1 cellular context compared by ENCODE assay signal in the genomic region with DNA sequence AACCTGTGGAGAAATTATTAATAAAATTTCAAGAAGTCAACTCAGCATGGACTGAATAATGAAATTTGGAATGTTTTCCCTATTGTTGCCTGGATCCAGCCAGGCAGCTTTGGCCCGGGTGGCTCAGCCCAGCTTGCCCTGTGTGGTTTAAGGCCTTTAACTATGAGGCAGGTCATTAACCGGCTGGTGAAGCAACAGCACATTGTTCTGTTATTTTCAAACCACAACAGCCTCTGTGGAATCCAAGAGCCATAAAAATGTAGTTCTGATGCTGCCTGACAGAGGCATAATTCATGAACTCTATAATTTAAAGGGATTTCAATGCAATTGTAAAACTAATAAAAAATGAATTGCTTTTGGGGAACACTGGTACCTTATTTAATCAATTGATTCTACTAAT.
TF ChIP-seq lines count a peak whose summit lies in the region.

No MANE protein-coding gene starts in this region.

TF ChIP-seq in GM23338, 12 proteins besides CTCF, POLR2A, EP300 and RAD21 (continued from another document):
- no peak for TF ChIP-seq ZNF462 (CRISPR knock-in tag; IDR thresholded peaks at IDR 0.05)
